22 cellular contexts compared by ENCODE assay signal in genomic region chr4:183507928-183508327, GRCh38. TPM values are rescaled to one million over a fixed set of nuclear protein-coding genes. Genes with fewer than 3 reads are reported as not detected.
A peak's percentile ranks its signal among the peaks of the same experiment; 100 is the strongest.
DNase-seq lines count a peak whose midpoint lies in the region; ATAC-seq and TF ChIP-seq lines count a peak whose summit lies in the region.
"Had no signal": no experiment of that assay in that cellular context is flagged by ENCODE, and none has a peak within 500 bp of the region (broad histone marks: within the 10 kb centered on the region; RNA-seq: fewer than 3 reads in every experiment).

No MANE protein-coding gene starts in this region.

- peaks cover 5% of the 10 kb centered on the region; the same call in 1 of the 2 replicates for H3K79me2 ChIP-seq in H9 (ENCODE audit: insufficient read depth, low read length)

- no peak overlapping the region for H3K27ac Mint-ChIP-seq in H9
- H3K27ac Mint-ChIP-seq: activated naive CD4-positive, alpha-beta T cell treated with anti-CD3 and anti-CD28 coated beads, Interleukin-2, amount 10 ng/mL, durations not matched to agents 7 days and 5 days; stimulated activated naive CD8-positive, alpha-beta T cell treated with anti-CD3 and anti-CD28 coated beads, Interleukin-15, amount 100 ng/mL, for 72 hours had no signal

- no peak for TF ChIP-seq CTCF in cardiac muscle cell (IDR thresholded peaks at IDR 0.05; ENCODE audit: low read depth, low read length)
- no peak for TF ChIP-seq CTCF in heart left ventricle (IDR thresholded peaks at IDR 0.05)
- TF ChIP-seq CTCF in esophagus muscularis mucosa (IDR thresholded peaks at IDR 0.05), result no peak
- no peak for TF ChIP-seq CTCF in H9 (conservative IDR thresholded peaks at IDR 0.05)

- no peak overlapping the region for H3K4me3 ChIP-seq in cardiac muscle cell
- H3K4me3 ChIP-seq in heart left ventricle, result no peak overlapping the region
- H3K4me3 ChIP-seq in SK-N-MC, result peak overlapping the region; percentile 5; the same call in 1 of the 2 replicates
- H3K4me3 ChIP-seq in esophagus muscularis mucosa, result no peak overlapping the region
- H3K4me3 ChIP-seq: esophagus squamous epithelium, SJSA1, upper lobe of left lung had no signal

- no peak overlapping the region for H3K27ac ChIP-seq in cardiac muscle cell
- H3K27ac ChIP-seq in heart left ventricle, result no peak overlapping the region
- 0 out of 2 replicates have a peak overlapping the region, but pooled peaks have one; percentile 39 for H3K27ac ChIP-seq in SK-N-MC
- peak overlapping the region in 3 of 4 donors; percentile 13 to 99 (median 96) for H3K27ac ChIP-seq in esophagus muscularis mucosa (replicated peaks in 1 of 4)
- H3K27ac ChIP-seq in H9 (ENCODE audit: insufficient read length, low read depth, low read length), result no peak overlapping the region
- H3K27ac ChIP-seq: SJSA1, upper lobe of left lung had no signal

- peaks cover 9 to 25% (median 23%) of the 10 kb centered on the region in 3 experiments; a peak in 6 of 7 replicates for H3K36me3 Mint-ChIP-seq in H9 (ENCODE audit: insufficient read depth in 1 of 3, low read depth in 3 of 3)

- no peak overlapping the region for H2AK5ac ChIP-seq in H9 (ENCODE audit: insufficient read length, low read length)

- H3K4ac ChIP-seq in H9 (ENCODE audit: low read depth, low read length), result no peak overlapping the region

- no peak overlapping the region for H4K5ac ChIP-seq in H9 (ENCODE audit: insufficient read length, low read depth, low read length)

- H3T11ph ChIP-seq in H9 (ENCODE audit: low read length), result no peak overlapping the region

- H3K4me1 ChIP-seq in cardiac muscle cell (ENCODE audit: low read depth) (peaks cover 18% of the 10 kb centered on the region), heart left ventricle (peaks cover 0 to 34% (median 10%) of the 10 kb centered on the region in 12 donors), esophagus muscularis mucosa (peaks cover 6 to 40% (median 37%) of the 10 kb centered on the region in 4 donors), H9 (ENCODE audit: insufficient read depth, low read length) (no peaks in the 10 kb centered on the region; the same call in 1 of the 2 replicates)

- H3K27me3 Mint-ChIP-seq in H9 (ENCODE audit: low read depth), result no peaks in the 10 kb centered on the region
- H3K27me3 Mint-ChIP-seq: stimulated activated naive CD8-positive, alpha-beta T cell treated with anti-CD3 and anti-CD28 coated beads, Interleukin-15, amount 100 ng/mL, for 72 hours had no signal

- H4K91ac ChIP-seq in H9 (ENCODE audit: insufficient read length, low read depth, low read length), result no peak overlapping the region

- H2BK12ac ChIP-seq in H9 (ENCODE audit: insufficient read length, low read depth, low read length), result no peak overlapping the region

- WGBS in heart left ventricle, 4 donors, result 59 to 65% (median 61%) methylated on average over 2 of the region's 2 CpGs
- 61% methylated on average over 2 of the region's 2 CpGs for WGBS in esophagus muscularis mucosa
- WGBS in H9 (ENCODE audit: extremely low coverage, insufficient read length, low lambda C conversion rate), result no CpG with 5 or more reads among the region's 2 CpGs

- TF ChIP-seq EP300 in esophagus muscularis mucosa (IDR thresholded peaks at IDR 0.05), result no peak

- no peaks in the 10 kb centered on the region for H3K9me3 Mint-ChIP-seq in H9
- H3K9me3 Mint-ChIP-seq: activated naive CD4-positive, alpha-beta T cell treated with anti-CD3 and anti-CD28 coated beads, Interleukin-2, amount 10 ng/mL, durations not matched to agents 7 days and 5 days; stimulated activated naive CD8-positive, alpha-beta T cell treated with anti-CD3 and anti-CD28 coated beads, Interleukin-15, amount 100 ng/mL, for 72 hours had no signal

- TF ChIP-seq POLR2A in heart left ventricle (IDR thresholded peaks at IDR 0.05) (no peak), esophagus muscularis mucosa (IDR thresholded peaks at IDR 0.05; ENCODE audit: low read depth) (no peak)

- ATAC-seq in heart left ventricle, result no peak
- ATAC-seq in HG02798 (IDR thresholded peaks at IDR 0.05; ENCODE audit: poor library complexity, unreplicated experiment), result no peak
- ATAC-seq: right cardiac atrium; stimulated activated naive CD8-positive, alpha-beta T cell treated with anti-CD3 and anti-CD28 coated beads, Interleukin-15, amount 100 ng/mL, for 72 hours had no signal

- no peaks in the 10 kb centered on the region for H3K9me3 ChIP-seq in cardiac muscle cell (ENCODE audit: low read depth)
- H3K9me3 ChIP-seq in heart left ventricle, result no peaks in the 10 kb centered on the region
- no peaks in the 10 kb centered on the region for H3K9me3 ChIP-seq in SK-N-MC (ENCODE audit: low read depth, low read length)
- no peaks in the 10 kb centered on the region for H3K9me3 ChIP-seq in esophagus muscularis mucosa
- H3K9me3 ChIP-seq in H9 (ENCODE audit: control insufficient read depth, low read depth, low read length), result no peaks in the 10 kb centered on the region
- H3K9me3 ChIP-seq: esophagus squamous epithelium, SJSA1, upper lobe of left lung had no signal

- no peak overlapping the region for H3K4me3 Mint-ChIP-seq in H9
- H3K4me3 Mint-ChIP-seq: stimulated activated naive CD8-positive, alpha-beta T cell treated with anti-CD3 and anti-CD28 coated beads, Interleukin-15, amount 100 ng/mL, for 72 hours had no signal

- intact Hi-C loops in heart left ventricle (cut with DNase I) (loop anchor here in 6 of 10 donors (5.0 to 10.0 kb wide), 3 partner anchors 66 to 149 kb away; partner anchors contain the start of genes RWDD4 (in 5 of the 6), TRAPPC11 (in 5 of the 6) and CDKN2AIP (in 1 of the 6)), esophagus muscularis mucosa (cut with DNase I) (no loop called here)

- H3K56ac ChIP-seq in H9 (ENCODE audit: insufficient read length, low read depth, low read length), result no peak overlapping the region

- no peak overlapping the region for H2BK5ac ChIP-seq in H9 (ENCODE audit: insufficient read length, low read length)

- peak overlapping the region; percentile 54 for H3K9ac ChIP-seq in SK-N-MC (ENCODE audit: insufficient read length)
- no peak overlapping the region for H3K9ac ChIP-seq in H9 (ENCODE audit: extremely low read depth, insufficient read length, low read length)

- no peaks in the 10 kb centered on the region for H3K27me3 ChIP-seq in cardiac muscle cell
- no peaks in the 10 kb centered on the region for H3K27me3 ChIP-seq in heart left ventricle
- H3K27me3 ChIP-seq in esophagus muscularis mucosa, result no peaks in the 10 kb centered on the region
- H3K27me3 ChIP-seq in H9 (ENCODE audit: insufficient read depth, low read length), result no peaks in the 10 kb centered on the region
- H3K27me3 ChIP-seq: esophagus squamous epithelium, SJSA1, upper lobe of left lung had no signal

- no peak overlapping the region for H2BK15ac ChIP-seq in H9 (ENCODE audit: low read depth, low read length)

- H3K23ac ChIP-seq in H9 (ENCODE audit: insufficient read length, low read depth, low read length), result no peak overlapping the region

- DNase-seq in cardiac muscle cell (ENCODE audit: low read depth in 1 of 2, low spot score in 1 of 2) (peak; percentile 28 to 31), heart left ventricle (no peak), SK-N-MC (ENCODE audit: low read depth, low spot score) (no peak), esophagus muscularis mucosa (ENCODE audit: extremely low spot score) (no peak), DMS 273 treated with DMSO at 0.1 percent for 48 hours (lab: John Stamatoyannopoulos, UW) (no peak), H9 (no peak)
- no peak for DNase-seq in activated CD8-positive, alpha-beta memory T cell treated with anti-CD3 and anti-CD28 coated beads, Interleukin-2, amount 50 U/mL, for 4 hours
- DNase-seq: activated CD4-positive, alpha-beta T cell treated with anti-CD3 and anti-CD28 coated beads for 48 hours; activated naive CD4-positive, alpha-beta T cell treated with anti-CD3 and anti-CD28 coated beads, Interleukin-2, amount 10 ng/mL, durations not matched to agents 7 days and 5 days; activated T-cell treated with anti-CD3 and anti-CD28 coated beads, Interleukin-2, amount 50 U/mL, for 1 hour; esophagus squamous epithelium; HCEC 1CT; hypothalamus; NCI-H187 treated with DMSO at 0.1 percent for 48 hours; NCI-H510A; right cardiac atrium; stimulated activated CD4-positive, alpha-beta T cell treated with anti-CD3 and anti-CD28 coated beads, Interleukin-1b, Interleukin-23, amount 100 ng/mL, for 48 hours; stimulated activated naive CD8-positive, alpha-beta T cell treated with anti-CD3 and anti-CD28 coated beads, Interleukin-15, amount 100 ng/mL, for 72 hours; T1000 had no signal

- no peak overlapping the region for H3K18ac ChIP-seq in H9 (ENCODE audit: insufficient read length, low read depth, low read length)

- H2AFZ ChIP-seq in H9 (ENCODE audit: low read length), result no peak overlapping the region

- no peaks in the 10 kb centered on the region for H3K79me1 ChIP-seq in H9 (ENCODE audit: insufficient read depth, low read depth, low read length, poor library complexity, severe bottlenecking)

- no peak overlapping the region for H3K14ac ChIP-seq in H9 (ENCODE audit: insufficient read depth, low read length)

- no peak overlapping the region for H4K8ac ChIP-seq in H9 (replicated peaks; ENCODE audit: insufficient read length, low read depth, low read length)

- H3K23me2 ChIP-seq in H9 (ENCODE audit: insufficient read length, low read depth, low read length, poor library complexity, severe bottlenecking), result peaks cover 9% of the 10 kb centered on the region

- peaks cover 22% of the 10 kb centered on the region for H3K36me3 ChIP-seq in cardiac muscle cell
- peaks cover 0 to 25% (median 22%) of the 10 kb centered on the region in 9 donors for H3K36me3 ChIP-seq in heart left ventricle
- H3K36me3 ChIP-seq in SK-N-MC (ENCODE audit: insufficient read depth, low read length), result peaks cover 28% of the 10 kb centered on the region
- H3K36me3 ChIP-seq in esophagus muscularis mucosa, result peaks cover 12 to 19% (median 14%) of the 10 kb centered on the region in 4 donors

- no peaks in the 10 kb centered on the region for H4K20me1 ChIP-seq in H9 (ENCODE audit: control insufficient read depth, insufficient read depth, insufficient read length)

- H3K4me2 ChIP-seq in H9 (ENCODE audit: insufficient read depth, insufficient read length, low read length), result no peak overlapping the region

- H3K4me1 Mint-ChIP-seq in H9, result peaks cover 15 to 18% of the 10 kb centered on the region in 2 experiments

- no peak overlapping the region for H2BK120ac ChIP-seq in H9 (ENCODE audit: low read depth, low read length, poor library complexity, severe bottlenecking)

- no peak overlapping the region for H2BK20ac ChIP-seq in H9 (ENCODE audit: low read depth, low read length, poor library complexity, severe bottlenecking)

RNA-seq across cellular contexts. Expression of gene ING2, which starts 3.1 kb away (rescaled TPM):
- total RNA-seq in cardiac muscle cell (14.2 and 14.6 TPM in 2 replicates), heart left ventricle (1 to 10 TPM; 3.6 to 6.9 (median 5.4) TPM), esophagus muscularis mucosa (10 to 100 TPM; 26.2 to 42.8 (median 38.6) TPM), H9 (2021) (16.9 and 18.6 TPM in 2 replicates)
- polyA plus RNA-seq in cardiac muscle cell (26.1 and 32.9 TPM in 2 replicates), heart left ventricle (10 to 100 TPM in 1 of 2 donors, 1 to 10 TPM in 1; 2.9 to 10.9 TPM)

Comparison
In these comparisons a context has a peak if more than half of its experiments do, and no peak if none do; other contexts are left out.
1. DNase-seq: peak in cardiac muscle cell (2 of 2); none in heart left ventricle (0 of 5), SK-N-MC (single experiment), esophagus muscularis mucosa (single experiment), DMS 273 treated with DMSO at 0.1 percent for 48 hours (single experiment), H9 (single experiment) and activated CD8-positive, alpha-beta memory T cell treated with anti-CD3 and anti-CD28 coated beads, Interleukin-2, amount 50 U/mL, for 4 hours (single experiment).
2. H3K27ac ChIP-seq: peak in SK-N-MC (single experiment) and esophagus muscularis mucosa (3 of 4); none in cardiac muscle cell (single experiment), heart left ventricle (0 of 12) and H9 (single experiment).